Comparison of ENCODE assay signal across 11 cellular contexts in genomic region chr11:64313491-64314145, GRCh38. TPM values are rescaled to one million over a fixed set of nuclear protein-coding genes. Genes with fewer than 3 reads are reported as not detected.
DNase-seq lines count a peak whose midpoint lies in the region; ATAC-seq and TF ChIP-seq lines count a peak whose summit lies in the region.
"Had no signal": no experiment of that assay in that cellular context is flagged by ENCODE, and none has a peak within 500 bp of the region (broad histone marks: within the 10 kb centered on the region; RNA-seq: fewer than 3 reads in every experiment).

No MANE protein-coding gene starts in this region.

- no peak overlapping the region for H3K4me3 Mint-ChIP-seq in Caco-2 (ENCODE audit: unreplicated experiment)
- H3K4me3 Mint-ChIP-seq in activated naive CD8-positive, alpha-beta T cell treated with anti-CD3 and anti-CD28 coated beads for 36 hours: no peak overlapping the region

- peaks cover 16% of the 10 kb centered on the region for H3K4me1 Mint-ChIP-seq in Caco-2 (ENCODE audit: low read depth, unreplicated experiment)
- H3K4me1 Mint-ChIP-seq in activated naive CD8-positive, alpha-beta T cell treated with anti-CD3 and anti-CD28 coated beads for 36 hours: peaks cover 34% of the 10 kb centered on the region

- intact Hi-C loops in Caco-2 (cut with micrococcal nuclease; ENCODE audit: unreplicated experiment): no loop called here
- intact Hi-C loops in left cardiac atrium (cut with DNase I): no loop called here

- BruUV-seq in Caco-2 (replicated peaks; lab: Mats Ljungman, UMichigan): no TSS peak

- ATAC-seq in left cardiac atrium: peak in 1 of 2 donors; percentile 1
- ATAC-seq in HG03196 (IDR thresholded peaks at IDR 0.05; ENCODE audit: unreplicated experiment): no peak
- no peak for ATAC-seq in GM19463 (IDR thresholded peaks at IDR 0.05; ENCODE audit: unreplicated experiment)
- ATAC-seq: T-cell had no signal

- CTCF ChIA-PET in Caco-2 (lab: Charles Lee): interaction anchor here (0.7 kb wide), 1 partner anchor 41 kb away, joined by 3 read pairs; no protein-coding TSS in a partner anchor
- CTCF ChIA-PET in HEK293T (lab: Yijun Ruan, JAX): interaction anchor here (1.2 kb wide), 1 partner anchor 42 kb away, joined by 5 read pairs; no protein-coding TSS in a partner anchor

- H3K27me3 Mint-ChIP-seq in Caco-2 (ENCODE audit: insufficient read depth, unreplicated experiment): no peaks in the 10 kb centered on the region
- H3K27me3 Mint-ChIP-seq in activated naive CD8-positive, alpha-beta T cell treated with anti-CD3 and anti-CD28 coated beads for 36 hours: no peaks in the 10 kb centered on the region
- H3K27me3 Mint-ChIP-seq: T-cell had no signal

- H3K36me3 Mint-ChIP-seq in Caco-2 (ENCODE audit: insufficient read depth, unreplicated experiment): peaks cover 69% of the 10 kb centered on the region
- peaks cover 25% of the 10 kb centered on the region for H3K36me3 Mint-ChIP-seq in activated naive CD8-positive, alpha-beta T cell treated with anti-CD3 and anti-CD28 coated beads for 36 hours

- peak overlapping the region; percentile 33 for H3K27ac Mint-ChIP-seq in Caco-2 (ENCODE audit: unreplicated experiment)
- H3K27ac Mint-ChIP-seq in activated naive CD8-positive, alpha-beta T cell treated with anti-CD3 and anti-CD28 coated beads for 36 hours: peak overlapping the region; percentile 74

- peaks cover 13% of the 10 kb centered on the region for H3K4me1 ChIP-seq in Caco-2

- no peak for TF ChIP-seq CTCF in Caco-2 (IDR thresholded peaks at IDR 0.05; ENCODE audit: insufficient read depth in 1 of 2, low read depth in 1 of 2, low read length in 1 of 2, severe bottlenecking in 1 of 2, unreplicated experiment in 1 of 2)

- peak overlapping the region in 16 of 21 experiments; percentile 9 to 82 (median 64) for H3K27ac ChIP-seq in skin epidermis

- no peak overlapping the region for H3K4me3 ChIP-seq in Caco-2 (ENCODE audit: low read depth, low read length)
- no peak overlapping the region for H3K4me3 ChIP-seq in skin epidermis

- no peaks in the 10 kb centered on the region for H3K9me3 Mint-ChIP-seq in Caco-2 (ENCODE audit: unreplicated experiment)
- H3K9me3 Mint-ChIP-seq in activated naive CD8-positive, alpha-beta T cell treated with anti-CD3 and anti-CD28 coated beads for 36 hours: no peaks in the 10 kb centered on the region
- H3K9me3 Mint-ChIP-seq: T-cell had no signal

- DNase-seq in Caco-2: no peak
- DNase-seq in activated naive CD8-positive, alpha-beta T cell treated with anti-CD3 and anti-CD28 coated beads for 36 hours: no peak
- DNase-seq in left cardiac atrium: peak; percentile 74
- DNase-seq in cerebellum (ENCODE audit: low spot score): no peak
- DNase-seq in HEK293T (ENCODE audit: extremely low spot score): no peak
- DNase-seq: DMS153, NCI-H774, T-cell had no signal

- POLR2A ChIA-PET in Caco-2 (lab: Charles Lee) (no interaction called here), HEK293T (lab: Yijun Ruan, JAX) (no interaction called here)

- no peaks in the 10 kb centered on the region for H3K9me3 ChIP-seq in Caco-2

- no peaks in the 10 kb centered on the region for H3K27me3 ChIP-seq in Caco-2 (replicated peaks; ENCODE audit: control insufficient read depth, insufficient read depth, low read length)

- H3K36me3 ChIP-seq in Caco-2 (ENCODE audit: control insufficient read depth, insufficient read depth, low read length): peaks cover 4% of the 10 kb centered on the region; the same call in 1 of the 2 replicates

TF ChIP-seq in HEK293T, 16 proteins besides CTCF, POLR2A, EP300 and RAD21:
- TF ChIP-seq LEF1 (IDR thresholded peaks at IDR 0.05; ENCODE audit: borderline replicate concordance) (no peak), SUZ12 (IDR thresholded peaks at IDR 0.05) (no peak), CTBP1 (IDR thresholded peaks at IDR 0.05; ENCODE audit: borderline replicate concordance) (no peak), HDGF (IDR thresholded peaks at IDR 0.05; ENCODE audit: borderline replicate concordance) (no peak), ZNF384 (IDR thresholded peaks at IDR 0.05) (no peak), SP1 (IDR thresholded peaks at IDR 0.05) (no peak), NFRKB (IDR thresholded peaks at IDR 0.05) (no peak), FOXA1 (IDR thresholded peaks at IDR 0.05) (no peak), ARNT (IDR thresholded peaks at IDR 0.05) (no peak), FOXK2 (IDR thresholded peaks at IDR 0.05) (no peak), TARDBP (IDR thresholded peaks at IDR 0.05) (no peak), BHLHE40 (IDR thresholded peaks at IDR 0.05; ENCODE audit: borderline replicate concordance) (no peak)

RNA-seq across cellular contexts. Expression of gene TRMT112, which starts 3.7 kb away (rescaled TPM):
- total RNA-seq in Caco-2 (2022) (235 and 246 TPM in 2 replicates), left cardiac atrium (100 to 1,000 TPM in 1 of 2 donors, 10 to 100 TPM in 1; 94.1 to 101 TPM), cerebellum (51.7 TPM)
- 100 to 1,000 TPM; 235 to 248 TPM for total RNA-seq in activated naive CD8-positive, alpha-beta T cell treated with anti-CD3 and anti-CD28 coated beads for 36 hours

RNA-seq across cellular contexts. Expression of gene PRDX5, which starts 4.3 kb away (rescaled TPM):
- total RNA-seq in Caco-2 (2022) (269 and 306 TPM in 2 replicates), left cardiac atrium (100 to 1,000 TPM; 264 to 298 TPM), cerebellum (68.8 TPM)
- 100 to 1,000 TPM; 111 to 116 TPM for total RNA-seq in activated naive CD8-positive, alpha-beta T cell treated with anti-CD3 and anti-CD28 coated beads for 36 hours

RNA-seq across cellular contexts. Expression of gene ESRRA, which starts 8.3 kb away (rescaled TPM):
- total RNA-seq in Caco-2 (2022) (66.9 and 71.7 TPM in 2 replicates), left cardiac atrium (100 to 1,000 TPM; 147 to 150 TPM), cerebellum (11.3 TPM)
- 10 to 100 TPM; 46.5 to 46.9 TPM for total RNA-seq in activated naive CD8-positive, alpha-beta T cell treated with anti-CD3 and anti-CD28 coated beads for 36 hours

RNA-seq across cellular contexts. Expression of gene CATSPERZ, which starts 13.5 kb away (rescaled TPM):
- 12.8 and 16.7 TPM in 2 replicates for total RNA-seq in Caco-2 (2022)
- total RNA-seq in activated naive CD8-positive, alpha-beta T cell treated with anti-CD3 and anti-CD28 coated beads for 36 hours: not detected
- under 1 TPM in 1 of 2 donors, not detected in 1; 0.32 TPM for total RNA-seq in left cardiac atrium
- not detected for total RNA-seq in cerebellum

RNA-seq across cellular contexts. Expression of gene KCNK4, which starts 22.5 kb away (rescaled TPM):
- total RNA-seq in Caco-2 (2022) (not detected in 2 replicates), left cardiac atrium (under 1 TPM in 1 of 2 donors, not detected in 1; 0.13 TPM), cerebellum (2.0 TPM)
- not detected for total RNA-seq in activated naive CD8-positive, alpha-beta T cell treated with anti-CD3 and anti-CD28 coated beads for 36 hours
